1 cellular context compared by ENCODE assay signal in genomic region chr11:47342854-47343253, GRCh38.
TF ChIP-seq lines count a peak whose summit lies in the region.

No MANE protein-coding gene starts in this region.

TF ChIP-seq in H1, 55 proteins besides CTCF, POLR2A, EP300 and RAD21 (continued from another document):
- TF ChIP-seq MAX (IDR thresholded peaks at IDR 0.05) (no peak), ASH2L (IDR thresholded peaks at IDR 0.05; ENCODE audit: low read length) (no peak), PHF8 (conservative IDR thresholded peaks at IDR 0.05; ENCODE audit: low read depth, low read length) (no peak), SP4 (IDR thresholded peaks at IDR 0.05; ENCODE audit: low read length) (no peak), SIX5 (IDR thresholded peaks at IDR 0.05; ENCODE audit: low read depth, low read length) (no peak), BCL11A (IDR thresholded peaks at IDR 0.05; ENCODE audit: low read depth in 2 of 2, low read length in 2 of 2) (no peak), CTBP2 (IDR thresholded peaks at IDR 0.05; ENCODE audit: borderline replicate concordance, insufficient read depth, insufficient read length, low read length) (no peak), ATF2 (IDR thresholded peaks at IDR 0.05; ENCODE audit: low read length) (no peak)
